In genomic region chr11:112725636-112726035, GRCh38 we compare ENCODE assay signal across 30 cellular contexts.
"Had no signal": no experiment of that assay in that cellular context is flagged by ENCODE, and none has a peak within 500 bp of the region (broad histone marks: within the 10 kb centered on the region; RNA-seq: fewer than 3 reads in every experiment).

No MANE protein-coding gene starts in this region.

- ATAC-seq: naive thymus-derived CD4-positive, alpha-beta T cell; natural killer cell; psoas muscle; right cardiac atrium; right lobe of liver; stimulated activated effector memory CD8-positive, alpha-beta T cell treated with anti-CD3 and anti-CD28 coated beads, Interleukin-12 subunit alpha, Interleukin-12 subunit beta, amount 100 ng/mL, for 72 hours; stimulated activated naive B cell treated with anti-CD40 and anti-IgM and Interleukin-4, amounts not matched to agents 10 μg/mL and 1 μg/mL and 100 μg/mL, for 72 hours had no signal

- H3K36me3 Mint-ChIP-seq: naive thymus-derived CD4-positive, alpha-beta T cell; natural killer cell; neural progenitor cell; stimulated activated effector memory CD8-positive, alpha-beta T cell treated with anti-CD3 and anti-CD28 coated beads, Interleukin-12 subunit alpha, Interleukin-12 subunit beta, amount 100 ng/mL, for 72 hours; stimulated activated naive B cell treated with anti-CD40 and anti-IgM and Interleukin-4, amounts not matched to agents 10 μg/mL and 1 μg/mL and 100 μg/mL, for 72 hours had no signal

- H3K27me3 ChIP-seq: neural progenitor cell, neutrophil, ovary, right lobe of liver, sigmoid colon, thyroid gland, tibial nerve, upper lobe of left lung had no signal

- H3K4me3 ChIP-seq: neural progenitor cell, ovary, psoas muscle, right lobe of liver, sigmoid colon, stomach, thoracic aorta, thyroid gland, tibial nerve, upper lobe of left lung had no signal

- H3K27me3 Mint-ChIP-seq: stimulated activated naive B cell treated with anti-CD40 and anti-IgM and Interleukin-4, amounts not matched to agents 10 μg/mL and 1 μg/mL and 100 μg/mL, for 72 hours had no signal

- H3K4me3 Mint-ChIP-seq: naive thymus-derived CD4-positive, alpha-beta T cell; natural killer cell; nephron; neural progenitor cell; stimulated activated effector memory CD8-positive, alpha-beta T cell treated with anti-CD3 and anti-CD28 coated beads, Interleukin-12 subunit alpha, Interleukin-12 subunit beta, amount 100 ng/mL, for 72 hours; stimulated activated naive B cell treated with anti-CD40 and anti-IgM and Interleukin-4, amounts not matched to agents 10 μg/mL and 1 μg/mL and 100 μg/mL, for 72 hours; stimulated activated naive CD8-positive, alpha-beta T cell treated with anti-CD3 and anti-CD28 coated beads, Interleukin-15, Interleukin-2, amounts not matched to agents 100 ng/mL and 50 ng/mL, for 24 hours had no signal

- H3K4me1 ChIP-seq: neural progenitor cell, parathyroid adenoma, psoas muscle, right lobe of liver, sigmoid colon, stomach, thyroid gland, tibial nerve, upper lobe of left lung had no signal

- DNase-seq: naive thymus-derived CD4-positive, alpha-beta T cell; natural killer cell; nucleus accumbens; ovary; posterior cingulate gyrus; psoas muscle; right cardiac atrium; right lobe of liver; sigmoid colon; small intestine; stimulated activated CD4-positive, alpha-beta T cell treated with anti-CD3 and anti-CD28 coated beads, Interleukin-15, amount 100 ng/mL, for 24 hours; stimulated activated CD4-positive, alpha-beta T cell treated with anti-CD3 and anti-CD28 coated beads, Interleukin-2, amount 100 ng/mL, for 24 hours; stimulated activated CD4-positive, alpha-beta T cell treated with anti-CD3 and anti-CD28 coated beads, Interleukin-2, amount 100 ng/mL, for 48 hours; stimulated activated CD4-positive, alpha-beta T cell treated with anti-CD3 and anti-CD28 coated beads, Interleukin-4, amount 100 ng/mL, for 24 hours; stimulated activated naive B cell treated with anti-CD40 and anti-IgM and Interleukin-4, amounts not matched to agents 10 μg/mL and 1 μg/mL and 100 μg/mL, for 72 hours; stimulated activated naive CD4-positive, alpha-beta T cell treated with Interleukin-2 at 50 U/mL for 16 hours; stomach; thyroid gland; trophoblast cell; upper lobe of left lung had no signal

- H3K27ac ChIP-seq: neural progenitor cell, neutrophil, ovary, parathyroid adenoma, psoas muscle, right lobe of liver, sigmoid colon, stomach, thoracic aorta, thyroid gland, tibial nerve, upper lobe of left lung had no signal

- H2AFZ ChIP-seq: neural progenitor cell, parathyroid adenoma had no signal

- H3K4me1 Mint-ChIP-seq: naive thymus-derived CD4-positive, alpha-beta T cell; natural killer cell; stimulated activated effector memory CD8-positive, alpha-beta T cell treated with anti-CD3 and anti-CD28 coated beads, Interleukin-12 subunit alpha, Interleukin-12 subunit beta, amount 100 ng/mL, for 72 hours; stimulated activated naive B cell treated with anti-CD40 and anti-IgM and Interleukin-4, amounts not matched to agents 10 μg/mL and 1 μg/mL and 100 μg/mL, for 72 hours had no signal

- H3K79me2 ChIP-seq: parathyroid adenoma had no signal

- FAIRE-seq: small intestine, urothelium cell line had no signal

- H3K4me2 ChIP-seq: neural progenitor cell had no signal

- H3K9me3 Mint-ChIP-seq: natural killer cell; nephron; neural progenitor cell; stimulated activated effector memory CD8-positive, alpha-beta T cell treated with anti-CD3 and anti-CD28 coated beads, Interleukin-12 subunit alpha, Interleukin-12 subunit beta, amount 100 ng/mL, for 72 hours had no signal

- H3K27ac Mint-ChIP-seq: naive thymus-derived CD4-positive, alpha-beta T cell; natural killer cell; nephron; neural progenitor cell; progenitor cell of endocrine pancreas; stimulated activated effector memory CD8-positive, alpha-beta T cell treated with anti-CD3 and anti-CD28 coated beads, Interleukin-12 subunit alpha, Interleukin-12 subunit beta, amount 100 ng/mL, for 72 hours; stimulated activated naive B cell treated with anti-CD40 and anti-IgM and Interleukin-4, amounts not matched to agents 10 μg/mL and 1 μg/mL and 100 μg/mL, for 72 hours; stimulated activated naive CD8-positive, alpha-beta T cell treated with anti-CD3 and anti-CD28 coated beads, Interleukin-15, Interleukin-2, amounts not matched to agents 100 ng/mL and 50 ng/mL, for 24 hours had no signal

- H3K36me3 ChIP-seq: neural progenitor cell, neutrophil, ovary, right lobe of liver, sigmoid colon, stomach, thoracic aorta, thyroid gland, tibial nerve, upper lobe of left lung had no signal
